Comparison of ENCODE assay signal across 2 cellular contexts in the genomic region with DNA sequence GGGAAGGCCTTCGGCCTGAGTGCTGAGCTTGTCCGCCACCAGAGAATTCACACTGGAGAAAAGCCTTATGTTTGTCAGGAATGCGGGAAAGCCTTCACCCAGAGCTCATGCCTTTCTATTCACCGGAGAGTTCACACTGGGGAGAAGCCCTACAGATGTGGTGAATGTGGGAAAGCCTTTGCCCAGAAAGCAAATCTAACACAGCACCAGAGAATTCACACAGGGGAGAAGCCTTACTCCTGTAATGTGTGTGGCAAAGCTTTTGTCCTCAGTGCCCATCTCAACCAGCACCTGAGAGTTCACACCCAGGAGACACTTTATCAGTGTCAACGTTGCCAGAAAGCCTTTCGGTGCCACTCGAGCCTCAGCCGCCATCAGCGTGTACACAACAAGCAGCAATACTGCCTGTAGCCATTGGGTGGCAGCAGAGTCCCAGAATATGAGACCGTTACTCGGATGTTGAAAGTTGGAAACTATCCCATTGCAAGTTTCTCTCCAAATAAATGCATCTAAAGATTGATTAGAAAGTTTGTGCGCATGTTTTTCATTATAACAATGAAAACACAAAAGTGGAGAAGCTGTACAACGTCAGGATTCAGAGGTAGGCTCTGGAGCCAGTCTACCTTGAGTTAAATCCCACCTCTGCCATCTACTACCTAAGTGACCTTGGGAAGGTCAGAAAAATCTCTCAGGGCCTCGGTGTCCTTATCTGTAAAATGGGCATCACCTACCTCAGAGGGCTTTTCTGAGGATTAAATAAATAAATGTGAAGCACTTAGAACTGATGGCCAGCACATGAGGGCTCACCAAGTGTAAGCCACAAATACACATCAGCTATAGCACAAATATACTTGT.
TF ChIP-seq lines count a peak whose summit lies in the region.

No MANE protein-coding gene starts in this region.

TF ChIP-seq in K562, 482 proteins besides CTCF, POLR2A, EP300 and RAD21 (continued from another document):
- TF ChIP-seq, protein P1, sequence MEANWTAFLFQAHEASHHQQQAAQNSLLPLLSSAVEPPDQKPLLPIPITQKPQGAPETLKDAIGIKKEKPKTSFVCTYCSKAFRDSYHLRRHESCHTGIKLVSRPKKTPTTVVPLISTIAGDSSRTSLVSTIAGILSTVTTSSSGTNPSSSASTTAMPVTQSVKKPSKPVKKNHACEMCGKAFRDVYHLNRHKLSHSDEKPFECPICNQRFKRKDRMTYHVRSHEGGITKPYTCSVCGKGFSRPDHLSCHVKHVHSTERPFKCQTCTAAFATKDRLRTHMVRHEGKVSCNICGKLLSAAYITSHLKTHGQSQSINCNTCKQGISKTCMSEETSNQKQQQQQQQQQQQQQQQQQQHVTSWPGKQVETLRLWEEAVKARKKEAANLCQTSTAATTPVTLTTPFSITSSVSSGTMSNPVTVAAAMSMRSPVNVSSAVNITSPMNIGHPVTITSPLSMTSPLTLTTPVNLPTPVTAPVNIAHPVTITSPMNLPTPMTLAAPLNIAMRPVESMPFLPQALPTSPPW (CRISPR knock-in tag; IDR thresholded peaks at IDR 0.05), result no peak
- TF ChIP-seq, protein P2, sequence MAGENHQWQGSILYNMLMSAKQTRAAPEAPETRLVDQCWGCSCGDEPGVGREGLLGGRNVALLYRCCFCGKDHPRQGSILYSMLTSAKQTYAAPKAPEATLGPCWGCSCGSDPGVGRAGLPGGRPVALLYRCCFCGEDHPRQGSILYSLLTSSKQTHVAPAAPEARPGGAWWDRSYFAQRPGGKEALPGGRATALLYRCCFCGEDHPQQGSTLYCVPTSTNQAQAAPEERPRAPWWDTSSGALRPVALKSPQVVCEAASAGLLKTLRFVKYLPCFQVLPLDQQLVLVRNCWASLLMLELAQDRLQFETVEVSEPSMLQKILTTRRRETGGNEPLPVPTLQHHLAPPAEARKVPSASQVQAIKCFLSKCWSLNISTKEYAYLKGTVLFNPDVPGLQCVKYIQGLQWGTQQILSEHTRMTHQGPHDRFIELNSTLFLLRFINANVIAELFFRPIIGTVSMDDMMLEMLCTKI (IDR thresholded peaks at IDR 0.05; ENCODE audit: partially characterized antibody), result no peak
- no peak for TF ChIP-seq TEAD2 (tag; IDR thresholded peaks at IDR 0.05)
- TF ChIP-seq GTF2F1 (IDR thresholded peaks at IDR 0.05; ENCODE audit: low read depth, low read length), result 0 out of 2 replicates have a peak, but pooled peaks have one; percentile 33
- TF ChIP-seq RBM25 (IDR thresholded peaks at IDR 0.05; ENCODE audit: low read depth, low read length, severe bottlenecking), result peak; percentile 72
- no peak for TF ChIP-seq TBP (optimal IDR thresholded peaks at IDR 0.05; ENCODE audit: low read depth, low read length)
- TF ChIP-seq, protein P3, sequence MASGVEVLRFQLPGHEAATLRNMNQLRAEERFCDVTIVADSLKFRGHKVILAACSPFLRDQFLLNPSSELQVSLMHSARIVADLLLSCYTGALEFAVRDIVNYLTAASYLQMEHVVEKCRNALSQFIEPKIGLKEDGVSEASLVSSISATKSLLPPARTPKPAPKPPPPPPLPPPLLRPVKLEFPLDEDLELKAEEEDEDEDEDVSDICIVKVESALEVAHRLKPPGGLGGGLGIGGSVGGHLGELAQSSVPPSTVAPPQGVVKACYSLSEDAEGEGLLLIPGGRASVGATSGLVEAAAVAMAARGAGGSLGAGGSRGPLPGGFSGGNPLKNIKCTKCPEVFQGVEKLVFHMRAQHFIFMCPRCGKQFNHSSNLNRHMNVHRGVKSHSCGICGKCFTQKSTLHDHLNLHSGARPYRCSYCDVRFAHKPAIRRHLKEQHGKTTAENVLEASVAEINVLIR (CRISPR knock-in tag; IDR thresholded peaks at IDR 0.05), result no peak
- TF ChIP-seq SIX5 (IDR thresholded peaks at IDR 0.05; ENCODE audit: borderline replicate concordance in 1 of 2, insufficient read depth in 1 of 2, low read depth in 1 of 2, low read length in 2 of 2), result no peak
- TF ChIP-seq, protein P4, sequence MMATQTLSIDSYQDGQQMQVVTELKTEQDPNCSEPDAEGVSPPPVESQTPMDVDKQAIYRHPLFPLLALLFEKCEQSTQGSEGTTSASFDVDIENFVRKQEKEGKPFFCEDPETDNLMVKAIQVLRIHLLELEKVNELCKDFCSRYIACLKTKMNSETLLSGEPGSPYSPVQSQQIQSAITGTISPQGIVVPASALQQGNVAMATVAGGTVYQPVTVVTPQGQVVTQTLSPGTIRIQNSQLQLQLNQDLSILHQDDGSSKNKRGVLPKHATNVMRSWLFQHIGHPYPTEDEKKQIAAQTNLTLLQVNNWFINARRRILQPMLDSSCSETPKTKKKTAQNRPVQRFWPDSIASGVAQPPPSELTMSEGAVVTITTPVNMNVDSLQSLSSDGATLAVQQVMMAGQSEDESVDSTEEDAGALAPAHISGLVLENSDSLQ (IDR thresholded peaks at IDR 0.05), result no peak
- no peak for TF ChIP-seq PCBP2 (IDR thresholded peaks at IDR 0.05; ENCODE audit: low read depth, low read length, poor library complexity, severe bottlenecking)
- 0 out of 4 replicates have a peak, but pooled peaks of 1 of the 2 experiments have one; percentile 14 for TF ChIP-seq KDM1A (IDR thresholded peaks at IDR 0.05)

TF ChIP-seq in HepG2, 621 proteins besides CTCF, POLR2A, EP300 and RAD21 (continued from another document and continues in another):
- TF ChIP-seq, protein P5, sequence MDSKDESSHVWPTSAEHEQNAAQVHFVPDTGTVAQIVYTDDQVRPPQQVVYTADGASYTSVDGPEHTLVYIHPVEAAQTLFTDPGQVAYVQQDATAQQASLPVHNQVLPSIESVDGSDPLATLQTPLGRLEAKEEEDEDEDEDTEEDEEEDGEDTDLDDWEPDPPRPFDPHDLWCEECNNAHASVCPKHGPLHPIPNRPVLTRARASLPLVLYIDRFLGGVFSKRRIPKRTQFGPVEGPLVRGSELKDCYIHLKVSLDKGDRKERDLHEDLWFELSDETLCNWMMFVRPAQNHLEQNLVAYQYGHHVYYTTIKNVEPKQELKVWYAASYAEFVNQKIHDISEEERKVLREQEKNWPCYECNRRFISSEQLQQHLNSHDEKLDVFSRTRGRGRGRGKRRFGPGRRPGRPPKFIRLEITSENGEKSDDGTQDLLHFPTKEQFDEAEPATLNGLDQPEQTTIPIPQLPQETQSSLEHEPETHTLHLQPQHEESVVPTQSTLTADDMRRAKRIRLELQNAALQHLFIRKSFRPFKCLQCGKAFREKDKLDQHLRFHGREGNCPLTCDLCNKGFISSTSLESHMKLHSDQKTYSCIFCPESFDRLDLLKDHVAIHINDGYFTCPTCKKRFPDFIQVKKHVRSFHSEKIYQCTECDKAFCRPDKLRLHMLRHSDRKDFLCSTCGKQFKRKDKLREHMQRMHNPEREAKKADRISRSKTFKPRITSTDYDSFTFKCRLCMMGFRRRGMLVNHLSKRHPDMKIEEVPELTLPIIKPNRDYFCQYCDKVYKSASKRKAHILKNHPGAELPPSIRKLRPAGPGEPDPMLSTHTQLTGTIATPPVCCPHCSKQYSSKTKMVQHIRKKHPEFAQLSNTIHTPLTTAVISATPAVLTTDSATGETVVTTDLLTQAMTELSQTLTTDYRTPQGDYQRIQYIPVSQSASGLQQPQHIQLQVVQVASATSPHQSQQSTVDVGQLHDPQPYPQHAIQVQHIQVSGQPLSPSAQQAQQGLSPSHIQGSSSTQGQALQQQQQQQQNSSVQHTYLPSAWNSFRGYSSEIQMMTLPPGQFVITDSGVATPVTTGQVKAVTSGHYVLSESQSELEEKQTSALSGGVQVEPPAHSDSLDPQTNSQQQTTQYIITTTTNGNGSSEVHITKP (CRISPR knock-in tag; IDR thresholded peaks at IDR 0.05; ENCODE audit: low read depth), result no peak
- TF ChIP-seq, protein P6, sequence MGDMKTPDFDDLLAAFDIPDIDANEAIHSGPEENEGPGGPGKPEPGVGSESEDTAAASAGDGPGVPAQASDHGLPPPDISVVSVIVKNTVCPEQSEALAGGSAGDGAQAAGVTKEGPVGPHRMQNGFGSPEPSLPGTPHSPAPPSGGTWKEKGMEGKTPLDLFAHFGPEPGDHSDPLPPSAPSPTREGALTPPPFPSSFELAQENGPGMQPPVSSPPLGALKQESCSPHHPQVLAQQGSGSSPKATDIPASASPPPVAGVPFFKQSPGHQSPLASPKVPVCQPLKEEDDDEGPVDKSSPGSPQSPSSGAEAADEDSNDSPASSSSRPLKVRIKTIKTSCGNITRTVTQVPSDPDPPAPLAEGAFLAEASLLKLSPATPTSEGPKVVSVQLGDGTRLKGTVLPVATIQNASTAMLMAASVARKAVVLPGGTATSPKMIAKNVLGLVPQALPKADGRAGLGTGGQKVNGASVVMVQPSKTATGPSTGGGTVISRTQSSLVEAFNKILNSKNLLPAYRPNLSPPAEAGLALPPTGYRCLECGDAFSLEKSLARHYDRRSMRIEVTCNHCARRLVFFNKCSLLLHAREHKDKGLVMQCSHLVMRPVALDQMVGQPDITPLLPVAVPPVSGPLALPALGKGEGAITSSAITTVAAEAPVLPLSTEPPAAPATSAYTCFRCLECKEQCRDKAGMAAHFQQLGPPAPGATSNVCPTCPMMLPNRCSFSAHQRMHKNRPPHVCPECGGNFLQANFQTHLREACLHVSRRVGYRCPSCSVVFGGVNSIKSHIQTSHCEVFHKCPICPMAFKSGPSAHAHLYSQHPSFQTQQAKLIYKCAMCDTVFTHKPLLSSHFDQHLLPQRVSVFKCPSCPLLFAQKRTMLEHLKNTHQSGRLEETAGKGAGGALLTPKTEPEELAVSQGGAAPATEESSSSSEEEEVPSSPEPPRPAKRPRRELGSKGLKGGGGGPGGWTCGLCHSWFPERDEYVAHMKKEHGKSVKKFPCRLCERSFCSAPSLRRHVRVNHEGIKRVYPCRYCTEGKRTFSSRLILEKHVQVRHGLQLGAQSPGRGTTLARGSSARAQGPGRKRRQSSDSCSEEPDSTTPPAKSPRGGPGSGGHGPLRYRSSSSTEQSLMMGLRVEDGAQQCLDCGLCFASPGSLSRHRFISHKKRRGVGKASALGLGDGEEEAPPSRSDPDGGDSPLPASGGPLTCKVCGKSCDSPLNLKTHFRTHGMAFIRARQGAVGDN (CRISPR knock-in tag; IDR thresholded peaks at IDR 0.05), result no peak
- no peak for TF ChIP-seq SOX13 (IDR thresholded peaks at IDR 0.05)
- TF ChIP-seq SOX13 (CRISPR knock-in tag; conservative IDR thresholded peaks at IDR 0.05 in 1 of 2, IDR thresholded peaks at IDR 0.05 in 1 of 2), result peak in 1 of 2 experiments; percentile 7; a peak in 1 of 4 replicates
- TF ChIP-seq SRY (CRISPR knock-in tag; IDR thresholded peaks at IDR 0.05), result no peak
- TF ChIP-seq GATAD2A (CRISPR knock-in tag; IDR thresholded peaks at IDR 0.05), result 0 out of 2 replicates have a peak, but pooled peaks have one; percentile 16
- TF ChIP-seq SIN3B (IDR thresholded peaks at IDR 0.05; ENCODE audit: low read length), result no peak
- TF ChIP-seq ZNF776 (CRISPR knock-in tag; IDR thresholded peaks at IDR 0.05), result no peak
- no peak for TF ChIP-seq GTF2F1 (IDR thresholded peaks at IDR 0.05; ENCODE audit: low read length)
- no peak for TF ChIP-seq ZFYVE20 (CRISPR knock-in tag; IDR thresholded peaks at IDR 0.05; ENCODE audit: borderline replicate concordance, low read depth)
- TF ChIP-seq ADNP (CRISPR knock-in tag; IDR thresholded peaks at IDR 0.05), result no peak
- no peak for TF ChIP-seq ZNF3 (CRISPR knock-in tag; IDR thresholded peaks at IDR 0.05)
- TF ChIP-seq FOXA1 (IDR thresholded peaks at IDR 0.05), result no peak
- peak; percentile 86 for TF ChIP-seq FOXA1 (CRISPR knock-in tag; IDR thresholded peaks at IDR 0.05)
- no peak for TF ChIP-seq ZNF138 (CRISPR knock-in tag; IDR thresholded peaks at IDR 0.05; ENCODE audit: low read depth)
- no peak for TF ChIP-seq ZNF577 (CRISPR knock-in tag; IDR thresholded peaks at IDR 0.05; ENCODE audit: borderline replicate concordance, low read depth)
- no peak for TF ChIP-seq SRF (IDR thresholded peaks at IDR 0.05; ENCODE audit: low read depth, low read length)
- no peak for TF ChIP-seq TBP (CRISPR knock-in tag; IDR thresholded peaks at IDR 0.05)
- TF ChIP-seq LCORL (IDR thresholded peaks at IDR 0.05), result no peak
- TF ChIP-seq LCORL (CRISPR knock-in tag; IDR thresholded peaks at IDR 0.05), result 0 out of 2 replicates have a peak, but pooled peaks have one; percentile 34
- 0 out of 2 replicates have a peak, but pooled peaks have one; percentile 13 for TF ChIP-seq THAP11 (CRISPR knock-in tag; IDR thresholded peaks at IDR 0.05)
- TF ChIP-seq ZNF546 (CRISPR knock-in tag; conservative IDR thresholded peaks at IDR 0.05), result no peak
- TF ChIP-seq, protein P7, sequence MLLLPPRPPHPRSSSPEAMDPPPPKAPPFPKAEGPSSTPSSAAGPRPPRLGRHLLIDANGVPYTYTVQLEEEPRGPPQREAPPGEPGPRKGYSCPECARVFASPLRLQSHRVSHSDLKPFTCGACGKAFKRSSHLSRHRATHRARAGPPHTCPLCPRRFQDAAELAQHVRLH (CRISPR knock-in tag; IDR thresholded peaks at IDR 0.05; ENCODE audit: borderline replicate concordance, low read depth), result no peak
- TF ChIP-seq CBX1 (IDR thresholded peaks at IDR 0.05; ENCODE audit: low read depth), result no peak
- no peak for TF ChIP-seq SMAD9 (CRISPR knock-in tag; IDR thresholded peaks at IDR 0.05)
- TF ChIP-seq ZNF383 (CRISPR knock-in tag; IDR thresholded peaks at IDR 0.05; ENCODE audit: borderline replicate concordance), result no peak
- TF ChIP-seq, protein P8, sequence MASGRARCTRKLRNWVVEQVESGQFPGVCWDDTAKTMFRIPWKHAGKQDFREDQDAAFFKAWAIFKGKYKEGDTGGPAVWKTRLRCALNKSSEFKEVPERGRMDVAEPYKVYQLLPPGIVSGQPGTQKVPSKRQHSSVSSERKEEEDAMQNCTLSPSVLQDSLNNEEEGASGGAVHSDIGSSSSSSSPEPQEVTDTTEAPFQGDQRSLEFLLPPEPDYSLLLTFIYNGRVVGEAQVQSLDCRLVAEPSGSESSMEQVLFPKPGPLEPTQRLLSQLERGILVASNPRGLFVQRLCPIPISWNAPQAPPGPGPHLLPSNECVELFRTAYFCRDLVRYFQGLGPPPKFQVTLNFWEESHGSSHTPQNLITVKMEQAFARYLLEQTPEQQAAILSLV (CRISPR knock-in tag; IDR thresholded peaks at IDR 0.05; ENCODE audit: borderline replicate concordance), result no peak
- TF ChIP-seq, protein P9, sequence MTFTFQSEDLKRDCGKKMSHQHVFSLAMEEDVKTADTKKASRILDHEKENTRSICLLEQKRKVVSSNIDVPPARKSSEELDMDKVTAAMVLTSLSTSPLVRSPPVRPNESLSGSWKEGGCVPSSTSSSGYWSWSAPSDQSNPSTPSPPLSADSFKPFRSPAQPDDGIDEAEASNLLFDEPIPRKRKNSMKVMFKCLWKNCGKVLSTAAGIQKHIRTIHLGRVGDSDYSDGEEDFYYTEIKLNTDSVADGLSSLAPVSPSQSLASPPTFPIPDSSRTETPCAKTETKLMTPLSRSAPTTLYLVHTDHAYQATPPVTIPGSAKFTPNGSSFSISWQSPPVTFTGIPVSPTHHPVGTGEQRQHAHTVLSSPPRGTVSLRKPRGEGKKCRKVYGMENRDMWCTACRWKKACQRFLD (CRISPR knock-in tag; IDR thresholded peaks at IDR 0.05; ENCODE audit: borderline replicate concordance), result no peak
- peak; percentile 42; the same call in 1 of the 2 replicates for TF ChIP-seq CEBPG (CRISPR knock-in tag; IDR thresholded peaks at IDR 0.05)
- TF ChIP-seq NFE2L2 (IDR thresholded peaks at IDR 0.05; ENCODE audit: low read length), result no peak
- no peak for TF ChIP-seq DNMT3B (CRISPR knock-in tag; conservative IDR thresholded peaks at IDR 0.05)
- no peak for TF ChIP-seq ZNF781 (CRISPR knock-in tag; IDR thresholded peaks at IDR 0.05; ENCODE audit: borderline replicate concordance, not compliant biosample characterization)
- TF ChIP-seq KLF12 (CRISPR knock-in tag; IDR thresholded peaks at IDR 0.05; ENCODE audit: borderline replicate concordance), result no peak
- no peak for TF ChIP-seq KLF15 (CRISPR knock-in tag; IDR thresholded peaks at IDR 0.05; ENCODE audit: borderline replicate concordance)
- TF ChIP-seq SP5 (CRISPR knock-in tag; IDR thresholded peaks at IDR 0.05; ENCODE audit: borderline replicate concordance, low read depth), result no peak
- TF ChIP-seq TBX3 (IDR thresholded peaks at IDR 0.05; ENCODE audit: borderline replicate concordance), result no peak
- peak; percentile 54; the same call in 1 of the 2 replicates for TF ChIP-seq ERF (CRISPR knock-in tag; IDR thresholded peaks at IDR 0.05)
- no peak for TF ChIP-seq MBNL3 (CRISPR knock-in tag; conservative IDR thresholded peaks at IDR 0.05)
